ENCODE assay signal across 2 cellular contexts in the genomic region with DNA sequence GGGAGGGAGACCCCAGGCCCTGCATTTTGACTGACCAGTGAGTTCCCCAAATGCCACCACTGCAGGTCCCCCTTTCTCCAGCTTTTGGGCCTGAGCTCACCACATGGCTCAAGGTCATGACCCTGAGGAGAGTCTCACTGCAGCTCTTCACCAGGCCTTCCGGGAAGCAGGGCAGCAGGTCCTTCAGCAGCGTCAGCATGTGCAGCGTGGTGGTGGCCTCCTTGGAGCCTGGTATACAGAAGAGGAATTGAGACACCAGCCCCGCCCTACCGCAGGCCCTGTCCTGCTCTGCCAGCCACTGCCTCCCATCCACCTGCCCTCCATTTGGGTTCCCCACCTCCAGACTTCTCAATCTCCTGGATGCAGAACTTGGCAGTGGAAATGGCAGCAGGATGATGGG.
TF ChIP-seq lines count a peak whose summit lies in the region.

No MANE protein-coding gene starts in this region.

TF ChIP-seq in A549, 52 proteins besides CTCF, POLR2A, EP300 and RAD21:
- TF ChIP-seq KDM1A (IDR thresholded peaks at IDR 0.05; ENCODE audit: low read depth) (no peak), KDM5A (IDR thresholded peaks at IDR 0.05) (no peak), HOXA7 (CRISPR knock-in tag; IDR thresholded peaks at IDR 0.05) (no peak), ZSCAN20 (CRISPR knock-in tag; IDR thresholded peaks at IDR 0.05) (no peak)
- TF ChIP-seq, protein P1, sequence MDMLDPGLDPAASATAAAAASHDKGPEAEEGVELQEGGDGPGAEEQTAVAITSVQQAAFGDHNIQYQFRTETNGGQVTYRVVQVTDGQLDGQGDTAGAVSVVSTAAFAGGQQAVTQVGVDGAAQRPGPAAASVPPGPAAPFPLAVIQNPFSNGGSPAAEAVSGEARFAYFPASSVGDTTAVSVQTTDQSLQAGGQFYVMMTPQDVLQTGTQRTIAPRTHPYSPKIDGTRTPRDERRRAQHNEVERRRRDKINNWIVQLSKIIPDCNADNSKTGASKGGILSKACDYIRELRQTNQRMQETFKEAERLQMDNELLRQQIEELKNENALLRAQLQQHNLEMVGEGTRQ (IDR thresholded peaks at IDR 0.05) = no peak
- TF ChIP-seq, protein P2, sequence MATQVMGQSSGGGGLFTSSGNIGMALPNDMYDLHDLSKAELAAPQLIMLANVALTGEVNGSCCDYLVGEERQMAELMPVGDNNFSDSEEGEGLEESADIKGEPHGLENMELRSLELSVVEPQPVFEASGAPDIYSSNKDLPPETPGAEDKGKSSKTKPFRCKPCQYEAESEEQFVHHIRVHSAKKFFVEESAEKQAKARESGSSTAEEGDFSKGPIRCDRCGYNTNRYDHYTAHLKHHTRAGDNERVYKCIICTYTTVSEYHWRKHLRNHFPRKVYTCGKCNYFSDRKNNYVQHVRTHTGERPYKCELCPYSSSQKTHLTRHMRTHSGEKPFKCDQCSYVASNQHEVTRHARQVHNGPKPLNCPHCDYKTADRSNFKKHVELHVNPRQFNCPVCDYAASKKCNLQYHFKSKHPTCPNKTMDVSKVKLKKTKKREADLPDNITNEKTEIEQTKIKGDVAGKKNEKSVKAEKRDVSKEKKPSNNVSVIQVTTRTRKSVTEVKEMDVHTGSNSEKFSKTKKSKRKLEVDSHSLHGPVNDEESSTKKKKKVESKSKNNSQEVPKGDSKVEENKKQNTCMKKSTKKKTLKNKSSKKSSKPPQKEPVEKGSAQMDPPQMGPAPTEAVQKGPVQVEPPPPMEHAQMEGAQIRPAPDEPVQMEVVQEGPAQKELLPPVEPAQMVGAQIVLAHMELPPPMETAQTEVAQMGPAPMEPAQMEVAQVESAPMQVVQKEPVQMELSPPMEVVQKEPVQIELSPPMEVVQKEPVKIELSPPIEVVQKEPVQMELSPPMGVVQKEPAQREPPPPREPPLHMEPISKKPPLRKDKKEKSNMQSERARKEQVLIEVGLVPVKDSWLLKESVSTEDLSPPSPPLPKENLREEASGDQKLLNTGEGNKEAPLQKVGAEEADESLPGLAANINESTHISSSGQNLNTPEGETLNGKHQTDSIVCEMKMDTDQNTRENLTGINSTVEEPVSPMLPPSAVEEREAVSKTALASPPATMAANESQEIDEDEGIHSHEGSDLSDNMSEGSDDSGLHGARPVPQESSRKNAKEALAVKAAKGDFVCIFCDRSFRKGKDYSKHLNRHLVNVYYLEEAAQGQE (IDR thresholded peaks at IDR 0.05) = no peak

TF ChIP-seq in H1, 55 proteins besides CTCF, POLR2A, EP300 and RAD21:
- TF ChIP-seq, protein P3, sequence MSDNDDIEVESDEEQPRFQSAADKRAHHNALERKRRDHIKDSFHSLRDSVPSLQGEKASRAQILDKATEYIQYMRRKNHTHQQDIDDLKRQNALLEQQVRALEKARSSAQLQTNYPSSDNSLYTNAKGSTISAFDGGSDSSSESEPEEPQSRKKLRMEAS (IDR thresholded peaks at IDR 0.05) = no peak
- TF ChIP-seq CEBPB (IDR thresholded peaks at IDR 0.05; ENCODE audit: low read depth, low read length) (no peak), SIN3A (conservative IDR thresholded peaks at IDR 0.05 in 1 of 2, IDR thresholded peaks at IDR 0.05 in 1 of 2; ENCODE audit: low read depth in 1 of 2, low read length in 2 of 2) (no peak), GABPA (IDR thresholded peaks at IDR 0.05; ENCODE audit: borderline replicate concordance, insufficient read depth, low read length) (no peak), RNF2 (IDR thresholded peaks at IDR 0.05; ENCODE audit: borderline replicate concordance, low read depth, low read length, missing control alignments, poor library complexity, severe bottlenecking) (no peak), SIRT6 (IDR thresholded peaks at IDR 0.05; ENCODE audit: low read length) (no peak)
